Comparison of ENCODE assay signal across 32 cellular contexts in genomic region chr22:24759765-24760164, GRCh38. TPM values are rescaled to one million over a fixed set of nuclear protein-coding genes. Genes with fewer than 3 reads are reported as not detected.
"Had no signal": no experiment of that assay in that cellular context is flagged by ENCODE, and none has a peak within 500 bp of the region (broad histone marks: within the 10 kb centered on the region; RNA-seq: fewer than 3 reads in every experiment).

No MANE protein-coding gene starts in this region.

- FAIRE-seq: endometrium, islet of Langerhans, keratinocyte had no signal

- H3K4me1 Mint-ChIP-seq: endodermal cell; mesothelial cell of epicardium; naive B cell; naive thymus-derived CD8-positive, alpha-beta T cell had no signal

- H3K4me3 ChIP-seq: esophagus squamous epithelium, gastrocnemius medialis, heart right ventricle, left lung, lower lobe of right lung, mucosa of descending colon had no signal

- H3K27ac Mint-ChIP-seq: dendritic cell treated with granulocyte-macrophage colony-stimulating factor and Interleukin-4, amounts not matched to agents 40 ng/mL and 50 ng/mL, for 4 days; effector memory CD8-positive, alpha-beta T cell; endodermal cell; mesothelial cell of epicardium; naive B cell; naive thymus-derived CD8-positive, alpha-beta T cell had no signal

- H3K36me3 ChIP-seq: esophagus squamous epithelium, gastrocnemius medialis, heart right ventricle, left lung, lower lobe of right lung had no signal

- H3K27ac ChIP-seq: epithelial cell of prostate, esophagus squamous epithelium, gastrocnemius medialis, heart right ventricle, left lung, lower lobe of right lung had no signal

- H3K4me1 ChIP-seq: esophagus squamous epithelium, gastrocnemius medialis, left lung, lower lobe of right lung had no signal

- H3K4me3 Mint-ChIP-seq: dendritic cell treated with granulocyte-macrophage colony-stimulating factor and Interleukin-4, amounts not matched to agents 40 ng/mL and 50 ng/mL, for 4 days; effector memory CD8-positive, alpha-beta T cell; endodermal cell; mesothelial cell of epicardium; naive B cell; naive thymus-derived CD8-positive, alpha-beta T cell had no signal

- H3K36me3 Mint-ChIP-seq: mesothelial cell of epicardium, naive B cell had no signal

- DNase-seq: cortex of kidney; effector CD8-positive, alpha-beta T cell; effector memory CD8-positive, alpha-beta T cell; endodermal cell; erythroblast; esophagus squamous epithelium; foreskin fibroblast; foreskin melanocyte; gastrocnemius medialis; glutamatergic neuron; head of caudate nucleus; heart right ventricle; hippocampal formation; left cardiac atrium; left lung; left ventricle myocardium superior; lower lobe of right lung; mesenchymal stem cell; mucosa of descending colon; naive B cell; naive thymus-derived CD8-positive, alpha-beta T cell had no signal

- H3K9me3 Mint-ChIP-seq: dendritic cell treated with granulocyte-macrophage colony-stimulating factor and Interleukin-4, amounts not matched to agents 40 ng/mL and 50 ng/mL, for 4 days; effector memory CD8-positive, alpha-beta T cell; endodermal cell; mesothelial cell of epicardium; naive B cell; naive thymus-derived CD8-positive, alpha-beta T cell had no signal

- H3K9me3 ChIP-seq: esophagus squamous epithelium, gastrocnemius medialis, heart right ventricle, left lung, lower lobe of right lung, mucosa of descending colon had no signal

- ATAC-seq: effector memory CD8-positive, alpha-beta T cell; esophagus mucosa; gastrocnemius medialis; heart right ventricle; left cardiac atrium; left lung; left ventricle myocardium superior; lower lobe of right lung; mucosa of descending colon; naive thymus-derived CD8-positive, alpha-beta T cell had no signal

RNA-seq across cellular contexts. Expression of gene PIWIL3, which starts 14.8 kb away (rescaled TPM):
- total RNA-seq: endodermal cell; esophagus mucosa; esophagus squamous epithelium; gastrocnemius medialis; heart right ventricle; kidney epithelial cell; left cardiac atrium; left lung; left ventricle myocardium superior; lower lobe of right lung; lung microvascular endothelial cell; mesenteric fat pad; mesothelial cell of epicardium; mucosa of descending colon; myocyte; naive thymus-derived CD8-positive, alpha-beta T cell had no signal
- polyA plus RNA-seq: heart right ventricle; keratinocyte; naive thymus-derived CD8-positive, alpha-beta T cell had no signal

RNA-seq across cellular contexts. Expression of gene SGSM1, which starts 46.2 kb away (rescaled TPM):
- total RNA-seq: myocyte had no signal
- polyA plus RNA-seq: keratinocyte had no signal
